8 cellular contexts compared by ENCODE assay signal in the genomic region with DNA sequence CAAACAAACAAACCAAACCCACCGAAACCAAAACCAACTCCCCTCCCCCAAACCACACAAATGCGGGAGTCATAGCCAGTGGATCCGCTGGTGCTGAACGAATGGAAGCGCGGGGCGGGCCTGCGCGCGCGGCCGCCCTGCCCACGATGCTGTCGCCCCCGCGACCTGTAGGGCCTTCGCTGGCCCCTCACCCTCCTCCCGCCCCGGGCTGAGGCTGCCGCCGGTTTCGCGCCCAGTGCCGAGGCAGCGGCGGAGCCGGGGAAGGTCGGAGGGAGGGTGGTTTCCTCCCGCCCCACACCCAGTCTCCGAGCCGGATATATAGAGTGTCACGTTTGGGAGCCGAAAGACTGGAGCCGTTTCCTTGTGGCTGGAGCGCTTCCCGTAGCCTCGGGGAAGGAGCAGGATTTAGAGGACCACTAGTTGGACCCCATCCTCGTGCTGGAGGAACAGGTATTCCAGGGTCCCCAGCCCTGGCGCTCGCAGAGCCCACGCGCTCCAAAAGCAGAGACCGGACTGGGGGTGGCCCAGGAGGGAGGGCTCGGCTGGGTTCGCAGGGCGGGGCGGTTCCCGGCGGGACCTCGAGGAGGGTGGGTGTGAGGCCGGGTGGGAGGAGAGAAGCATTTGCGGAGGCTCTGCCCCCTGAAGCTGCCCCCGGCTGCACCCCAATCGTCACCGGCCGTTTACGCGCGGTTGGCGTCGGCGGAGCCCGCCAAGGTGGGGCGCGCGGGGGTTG. TPM values are rescaled to one million over a fixed set of nuclear protein-coding genes. Genes with fewer than 3 reads are reported as not detected.
DNase-seq lines count a peak whose midpoint lies in the region; ATAC-seq and TF ChIP-seq lines count a peak whose summit lies in the region.

A gene (plus strand): TSS at position 321 of the 733 bp plus-strand sequence. CDS start 121,172 bp downstream, outside the sequence.

- POLR2A ChIA-PET in A673 (lab: Charles Lee; ENCODE audit: low non-redundant PET): interaction anchor here (0.6 kb wide), 1 partner anchor 28 kb away, joined by 4 read pairs; no protein-coding TSS in a partner anchor

- TF ChIP-seq CTCF in A673 (conservative IDR thresholded peaks at IDR 0.05; ENCODE audit: low read depth, low read length): no peak

- no peaks in the 10 kb centered on the region for H3K36me3 ChIP-seq in A673 (ENCODE audit: insufficient read depth, low read length, poor library complexity, severe bottlenecking)

- BruUV-seq in A673 (replicated peaks; lab: Mats Ljungman, UMichigan): TSS peak; percentile 64

- CTCF ChIA-PET in A673 (lab: Charles Lee): interaction anchor here (0.6 kb wide), 1 partner anchor 46 kb away, joined by 3 read pairs; no protein-coding TSS in a partner anchor

- H3K4me1 ChIP-seq in A673 (ENCODE audit: insufficient read depth, low read length, poor library complexity, severe bottlenecking): peaks cover 28% of the 10 kb centered on the region

- DNase-seq in A673 (ENCODE audit: low spot score): peak; percentile 61
- peak; percentile 26 for DNase-seq in SW480 (ENCODE audit: low spot score)
- peak; percentile 6 for DNase-seq in amniotic epithelial cell (ENCODE audit: low read depth)
- peak; percentile 56 for DNase-seq in left cardiac atrium
- DNase-seq in posterior vena cava (ENCODE audit: low spot score): peak; percentile 86
- DNase-seq in HuH-7 (ENCODE audit: low spot score): no peak

- H3K27ac ChIP-seq in A673 (ENCODE audit: low read depth, low read length, poor library complexity, severe bottlenecking): peak within 1 kb of the TSS; percentile 76

- H3K27me3 ChIP-seq in A673 (replicated peaks; ENCODE audit: insufficient read depth, low read depth, low read length, poor library complexity): no peaks in the 10 kb centered on the region

- H3K4me3 ChIP-seq in A673 (ENCODE audit: low read depth, low read length, poor library complexity, severe bottlenecking): peak within 1 kb of the TSS; percentile 84

- no peaks in the 10 kb centered on the region for H3K9me3 ChIP-seq in A673 (ENCODE audit: low read depth, low read length, poor library complexity, severe bottlenecking)

- intact Hi-C loops in A673 (cut with micrococcal nuclease; ENCODE audit: unreplicated experiment): no loop called here
- intact Hi-C loops in left cardiac atrium (cut with DNase I): no loop called here
- intact Hi-C loops in posterior vena cava (cut with DNase I): no loop called here

- peak; percentile 34 for ATAC-seq in GM18861 (IDR thresholded peaks at IDR 0.05; ENCODE audit: unreplicated experiment)
- peak; percentile 50 for ATAC-seq in HG03432 (IDR thresholded peaks at IDR 0.05; ENCODE audit: unreplicated experiment)
- peak; percentile 78 to 88 for ATAC-seq in left cardiac atrium

RNA-seq across cellular contexts. Expression of the gene that starts here (rescaled TPM):
- total RNA-seq in A673 (2021) (9.3 and 10.7 TPM in 2 replicates), left cardiac atrium (1 to 10 TPM; 6.2 TPM), posterior vena cava (10 to 100 TPM in 1 of 2 donors, 1 to 10 TPM in 1; 9.6 to 10.3 TPM)
